Comparison of ENCODE assay signal across 28 cellular contexts in genomic region chr15:29637555-29637954, GRCh38.
"Had no signal": no experiment of that assay in that cellular context is flagged by ENCODE, and none has a peak within 500 bp of the region (broad histone marks: within the 10 kb centered on the region; RNA-seq: fewer than 3 reads in every experiment).

No MANE protein-coding gene starts in this region.

- H3K36me3 ChIP-seq: neutrophil, right lobe of liver, sigmoid colon, suprapubic skin, thoracic aorta, thyroid gland, tibial nerve, upper lobe of left lung, vagina had no signal

- H3K27me3 Mint-ChIP-seq: progenitor cell of endocrine pancreas had no signal

- DNase-seq: naive thymus-derived CD4-positive, alpha-beta T cell; natural killer cell; psoas muscle; right cardiac atrium; right lobe of liver; sigmoid colon; small intestine; stimulated activated CD4-positive, alpha-beta T cell treated with anti-CD3 and anti-CD28 coated beads, Interleukin-15, amount 100 ng/mL, for 24 hours; stimulated activated CD4-positive, alpha-beta T cell treated with anti-CD3 and anti-CD28 coated beads, Interleukin-2, amount 100 ng/mL, for 24 hours; stimulated activated CD4-positive, alpha-beta T cell treated with anti-CD3 and anti-CD28 coated beads, Interleukin-2, amount 100 ng/mL, for 48 hours; stimulated activated CD4-positive, alpha-beta T cell treated with anti-CD3 and anti-CD28 coated beads, Interleukin-4, amount 100 ng/mL, for 24 hours; stimulated activated naive CD4-positive, alpha-beta T cell; stimulated activated naive CD8-positive, alpha-beta T cell treated with anti-CD3 and anti-CD28 coated beads, Interleukin-15, amount 100 ng/mL, for 72 hours; stimulated activated naive CD8-positive, alpha-beta T cell treated with anti-CD3 and anti-CD28 coated beads, Interleukin-15, Interleukin-2, amounts not matched to agents 100 U/mL and 50 U/mL, for 24 hours; substantia nigra; trophoblast cell; upper lobe of left lung had no signal

- H3K4me3 ChIP-seq: psoas muscle, right lobe of liver, sigmoid colon, suprapubic skin, thoracic aorta, thyroid gland, tibial nerve, upper lobe of left lung, vagina had no signal

- H3K27ac Mint-ChIP-seq: naive thymus-derived CD4-positive, alpha-beta T cell; natural killer cell; progenitor cell of endocrine pancreas; stimulated activated effector memory CD8-positive, alpha-beta T cell treated with anti-CD3 and anti-CD28 coated beads, Interleukin-12 subunit alpha, Interleukin-12 subunit beta, amount 100 ng/mL, for 72 hours; stimulated activated naive CD8-positive, alpha-beta T cell treated with anti-CD3 and anti-CD28 coated beads, Interleukin-15, amount 100 ng/mL, for 72 hours had no signal

- H3K9me3 ChIP-seq: neutrophil, psoas muscle, right lobe of liver, sigmoid colon, suprapubic skin, thoracic aorta, thyroid gland, tibial nerve, upper lobe of left lung, vagina had no signal

- FAIRE-seq: small intestine, urothelium cell line had no signal

- H3K4me3 Mint-ChIP-seq: naive thymus-derived CD4-positive, alpha-beta T cell; natural killer cell; nephron; stimulated activated effector memory CD8-positive, alpha-beta T cell treated with anti-CD3 and anti-CD28 coated beads, Interleukin-12 subunit alpha, Interleukin-12 subunit beta, amount 100 ng/mL, for 72 hours; stimulated activated naive CD8-positive, alpha-beta T cell treated with anti-CD3 and anti-CD28 coated beads, Interleukin-15, amount 100 ng/mL, for 72 hours had no signal

- H3K9me3 Mint-ChIP-seq: natural killer cell; nephron; stimulated activated naive CD8-positive, alpha-beta T cell treated with anti-CD3 and anti-CD28 coated beads, Interleukin-15, amount 100 ng/mL, for 72 hours had no signal

- ATAC-seq: naive thymus-derived CD4-positive, alpha-beta T cell; natural killer cell; psoas muscle; right cardiac atrium; right lobe of liver; stimulated activated effector memory CD8-positive, alpha-beta T cell treated with anti-CD3 and anti-CD28 coated beads, Interleukin-12 subunit alpha, Interleukin-12 subunit beta, amount 100 ng/mL, for 72 hours; stimulated activated naive CD8-positive, alpha-beta T cell treated with anti-CD3 and anti-CD28 coated beads, Interleukin-15, amount 100 ng/mL, for 72 hours; stimulated activated naive CD8-positive, alpha-beta T cell treated with anti-CD3 and anti-CD28 coated beads, Interleukin-15, Interleukin-2, amounts not matched to agents 100 U/mL and 50 U/mL, for 24 hours had no signal

- H3K27me3 ChIP-seq: neutrophil, right lobe of liver, thyroid gland, tibial nerve, upper lobe of left lung, vagina had no signal

- H3K4me1 ChIP-seq: parathyroid adenoma, psoas muscle, right lobe of liver, sigmoid colon, suprapubic skin, tibial nerve, vagina had no signal

- H3K27ac ChIP-seq: neutrophil, parathyroid adenoma, psoas muscle, right lobe of liver, sigmoid colon, suprapubic skin, thoracic aorta, thyroid gland, tibial nerve, upper lobe of left lung, vagina had no signal

- H3K4me1 Mint-ChIP-seq: naive thymus-derived CD4-positive, alpha-beta T cell; natural killer cell; stimulated activated effector memory CD8-positive, alpha-beta T cell treated with anti-CD3 and anti-CD28 coated beads, Interleukin-12 subunit alpha, Interleukin-12 subunit beta, amount 100 ng/mL, for 72 hours; stimulated activated naive CD8-positive, alpha-beta T cell treated with anti-CD3 and anti-CD28 coated beads, Interleukin-15, amount 100 ng/mL, for 72 hours had no signal

- H3K36me3 Mint-ChIP-seq: naive thymus-derived CD4-positive, alpha-beta T cell; natural killer cell; stimulated activated effector memory CD8-positive, alpha-beta T cell treated with anti-CD3 and anti-CD28 coated beads, Interleukin-12 subunit alpha, Interleukin-12 subunit beta, amount 100 ng/mL, for 72 hours had no signal
